14 cellular contexts compared by ENCODE assay signal in the genomic region with DNA sequence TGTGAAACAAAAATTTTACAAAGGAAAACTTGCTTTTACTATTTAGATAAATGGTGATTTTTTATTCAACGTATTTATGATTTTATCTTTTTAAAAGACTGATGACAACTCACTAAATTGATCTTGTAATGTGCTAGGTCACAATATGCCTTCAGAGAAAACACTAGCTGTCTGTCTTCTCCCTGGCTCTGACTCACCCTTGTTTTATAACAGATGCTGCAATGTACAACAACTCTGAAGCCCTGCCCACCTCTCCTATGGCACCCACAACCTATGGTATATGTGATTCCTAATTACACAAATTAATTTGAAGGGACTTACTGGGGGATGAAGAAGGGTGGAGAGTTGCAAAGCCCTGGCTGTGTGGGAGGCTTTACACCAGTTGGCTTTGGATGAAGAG. TPM values are rescaled to one million over a fixed set of nuclear protein-coding genes. Genes with fewer than 3 reads are reported as not detected.
DNase-seq lines count a peak whose midpoint lies in the region; ATAC-seq and TF ChIP-seq lines count a peak whose summit lies in the region.
"Had no signal": no experiment of that assay in that cellular context is flagged by ENCODE, and none has a peak within 500 bp of the region (broad histone marks: within the 10 kb centered on the region; RNA-seq: fewer than 3 reads in every experiment).

No MANE protein-coding gene starts in this region.

- H3K79me2 ChIP-seq in GM23248 (ENCODE audit: insufficient read depth) (peaks cover 52% of the 10 kb centered on the region), mammary epithelial cell (ENCODE audit: insufficient read depth, low read length) (no peaks in the 10 kb centered on the region)

- dilution Hi-C loops in mammary epithelial cell (cut with HindIII; ENCODE audit: low sequenced_read_pairs), result no loop called here

- TF ChIP-seq CTCF in RWPE2 (IDR thresholded peaks at IDR 0.05; ENCODE audit: poor library complexity, severe bottlenecking) (no peak), mammary epithelial cell (conservative IDR thresholded peaks at IDR 0.05 in 1 of 2, IDR thresholded peaks at IDR 0.05 in 1 of 2; ENCODE audit: extremely low read depth in 1 of 2, insufficient read depth in 1 of 2, low read depth in 1 of 2, low read length in 2 of 2) (no peak), neural crest cell (conservative IDR thresholded peaks at IDR 0.05) (no peak)

- H3K9me2 ChIP-seq in GM23248 (ENCODE audit: insufficient read depth), result no peaks in the 10 kb centered on the region

- peaks cover 8% of the 10 kb centered on the region; the same call in 1 of the 2 replicates for H3F3A ChIP-seq in GM23248 (ENCODE audit: insufficient read depth)

- H3K36me3 Mint-ChIP-seq in neural crest cell (ENCODE audit: low read depth), result no peaks in the 10 kb centered on the region
- H3K36me3 Mint-ChIP-seq: CD4-positive, CD25-positive, alpha-beta regulatory T cell had no signal

- CTCF ChIA-PET in mammary epithelial cell (lab: Charles Lee; ENCODE audit: low non-redundant PET), result no interaction called here

- peak; percentile 21 for DNase-seq in GM23248
- DNase-seq in RWPE2 (ENCODE audit: low spot score), result no peak
- DNase-seq in mammary epithelial cell, result peak; percentile 29
- no peak for DNase-seq in neural crest cell (ENCODE audit: low read depth, low spot score)
- no peak for DNase-seq in SHP77 treated with DMSO at 0.1 percent for 48 hours (lab: John Stamatoyannopoulos, UW)
- DNase-seq in sciatic nerve (ENCODE audit: low spot score), result no peak
- DNase-seq: ACHN; Calu3; CD4-positive, CD25-positive, alpha-beta regulatory T cell; DMS 273 treated with DMSO at 0.1 percent for 48 hours; HCEC 1CT had no signal

- no TSS peak for BruUV-seq in mammary epithelial cell (replicated peaks; lab: Mats Ljungman, UMichigan)

- no peaks in the 10 kb centered on the region for H3K4me1 Mint-ChIP-seq in neural crest cell
- H3K4me1 Mint-ChIP-seq: CD4-positive, CD25-positive, alpha-beta regulatory T cell; IgD-negative memory B cell had no signal

- H3K9me3 ChIP-seq in GM23248 (ENCODE audit: low read depth) (no peaks in the 10 kb centered on the region), RWPE2 (ENCODE audit: severe bottlenecking) (no peaks in the 10 kb centered on the region), mammary epithelial cell (replicated peaks; ENCODE audit: insufficient read depth, low read length) (no peaks in the 10 kb centered on the region)
- H3K9me3 ChIP-seq: BLaER1 treated with 17β-estradiol and CSF1 and Interleukin-3, amounts not matched to agents 10 nM and 100 nM had no signal

- H3K27me3 ChIP-seq in GM23248 (replicated peaks; ENCODE audit: insufficient read depth), result no peaks in the 10 kb centered on the region
- no peaks in the 10 kb centered on the region for H3K27me3 ChIP-seq in RWPE2 (ENCODE audit: insufficient read depth, poor library complexity, severe bottlenecking)
- no peaks in the 10 kb centered on the region for H3K27me3 ChIP-seq in mammary epithelial cell (ENCODE audit: insufficient read depth, low read length)
- H3K27me3 ChIP-seq: BLaER1 treated with 17β-estradiol and CSF1 and Interleukin-3, amounts not matched to agents 10 nM and 100 nM had no signal

- H3K4me2 ChIP-seq in GM23248 (ENCODE audit: unreplicated experiment), result no peak overlapping the region
- no peak overlapping the region for H3K4me2 ChIP-seq in mammary epithelial cell (ENCODE audit: insufficient read depth, low read depth, low read length)
- H3K4me2 ChIP-seq: BLaER1 treated with 17β-estradiol and CSF1 and Interleukin-3, amounts not matched to agents 10 nM and 100 nM had no signal

- peak overlapping the region; percentile 65 for H3K27ac Mint-ChIP-seq in neural crest cell (ENCODE audit: unreplicated experiment)
- H3K27ac Mint-ChIP-seq: CD4-positive, CD25-positive, alpha-beta regulatory T cell had no signal

- WGBS in GM23248 (ENCODE audit: low coverage in 1 of 2, low lambda C conversion rate in 2 of 2, missing lambda C conversion rate in 2 of 2), 2 experiments, result 95 to 96% methylated on average over 1 of the region's 1 CpG
- 88% methylated on average over 1 of the region's 1 CpG for WGBS in mammary epithelial cell (ENCODE audit: low coverage, missing lambda C conversion rate)

- no peaks in the 10 kb centered on the region for H4K20me1 ChIP-seq in GM23248 (ENCODE audit: insufficient read depth)
- H4K20me1 ChIP-seq in mammary epithelial cell (ENCODE audit: insufficient read depth, low read length), result no peaks in the 10 kb centered on the region
- H4K20me1 ChIP-seq: BLaER1 treated with 17β-estradiol and CSF1 and Interleukin-3, amounts not matched to agents 10 nM and 100 nM had no signal

- no peak overlapping the region for H3K9ac ChIP-seq in GM23248
- H3K9ac ChIP-seq in mammary epithelial cell (ENCODE audit: insufficient read depth, low read length), result no peak overlapping the region
- H3K9ac ChIP-seq: BLaER1 treated with 17β-estradiol and CSF1 and Interleukin-3, amounts not matched to agents 10 nM and 100 nM had no signal

- in situ Hi-C loops in GM23248 (cut with MboI), result loop anchor here (10.0 kb wide), 1 partner anchor 151 kb away; no protein-coding TSS in a partner anchor
- in situ Hi-C loops in mammary epithelial cell (cut with MboI; ENCODE audit: low sequenced_read_pairs in 2 of 2), result no loop called here

- H3K36me3 ChIP-seq in GM23248 (ENCODE audit: low read depth) (peaks cover 83% of the 10 kb centered on the region), RWPE2 (ENCODE audit: low read depth) (no peaks in the 10 kb centered on the region), mammary epithelial cell (ENCODE audit: insufficient read depth, low read length) (no peaks in the 10 kb centered on the region)
- H3K36me3 ChIP-seq: BLaER1 treated with 17β-estradiol and CSF1 and Interleukin-3, amounts not matched to agents 10 nM and 100 nM had no signal

- H3K9me3 Mint-ChIP-seq in neural crest cell, result no peaks in the 10 kb centered on the region
- H3K9me3 Mint-ChIP-seq: CD4-positive, CD25-positive, alpha-beta regulatory T cell; IgD-negative memory B cell had no signal

- no peak overlapping the region for H3K4me3 Mint-ChIP-seq in neural crest cell
- H3K4me3 Mint-ChIP-seq: CD4-positive, CD25-positive, alpha-beta regulatory T cell; IgD-negative memory B cell had no signal

- H3K27ac ChIP-seq in GM23248 (no peak overlapping the region), RWPE2 (ENCODE audit: poor library complexity, severe bottlenecking) (no peak overlapping the region), mammary epithelial cell (ENCODE audit: insufficient read depth, low read depth, low read length) (no peak overlapping the region)
- H3K27ac ChIP-seq: BLaER1 treated with 17β-estradiol and CSF1 and Interleukin-3, amounts not matched to agents 10 nM and 100 nM had no signal

- H3K4me3 ChIP-seq in GM23248 (no peak overlapping the region), RWPE2 (ENCODE audit: severe bottlenecking) (no peak overlapping the region), mammary epithelial cell (replicated peaks in 1 of 3; ENCODE audit: insufficient read depth in 1 of 3, low read depth in 2 of 3, low read length in 3 of 3) (no peak overlapping the region)
- H3K4me3 ChIP-seq: BLaER1 treated with 17β-estradiol and CSF1 and Interleukin-3, amounts not matched to agents 10 nM and 100 nM had no signal

- ATAC-seq in RWPE2 (ENCODE audit: low read depth), result peak; percentile 36; the same call in 1 of the 3 replicates
- ATAC-seq in HG03439 (IDR thresholded peaks at IDR 0.05; ENCODE audit: unreplicated experiment), result no peak
- no peak for ATAC-seq in sciatic nerve

- intact Hi-C loops in mammary epithelial cell (cut with micrococcal nuclease), result loop anchor here (5.0 kb wide), 1 partner anchor 43 kb away; no protein-coding TSS in a partner anchor
- intact Hi-C loops in sciatic nerve (cut with DNase I), result no loop called here

- H3K4me1 ChIP-seq in GM23248 (ENCODE audit: insufficient read depth) (no peaks in the 10 kb centered on the region), RWPE2 (ENCODE audit: insufficient read depth, poor library complexity, severe bottlenecking) (no peaks in the 10 kb centered on the region), mammary epithelial cell (ENCODE audit: insufficient read depth, low read length) (no peaks in the 10 kb centered on the region)
- H3K4me1 ChIP-seq: BLaER1 treated with 17β-estradiol and CSF1 and Interleukin-3, amounts not matched to agents 10 nM and 100 nM had no signal

- no peaks in the 10 kb centered on the region for H3K27me3 Mint-ChIP-seq in neural crest cell (ENCODE audit: low read depth)
- H3K27me3 Mint-ChIP-seq: IgD-negative memory B cell had no signal

- no peak overlapping the region for H2AFZ ChIP-seq in GM23248
- no peak overlapping the region for H2AFZ ChIP-seq in mammary epithelial cell (ENCODE audit: low read depth, low read length)

RNA-seq across cellular contexts. Expression of a gene that starts 24.7 kb away (rescaled TPM):
- total RNA-seq in GM23248 (2014; rRNA removed; shearing (Covaris generic)), result 5.5 and 7.7 TPM in 2 replicates
- 4.0 and 4.6 TPM in 2 replicates for polyA plus RNA-seq in GM23248 (2016; fragmentation: Nextera tagmentation; extraction: Ambion mirVana)
- 10 to 100 TPM; 17.7 to 29.0 TPM for total RNA-seq in mammary epithelial cell
- polyA plus RNA-seq in mammary epithelial cell, result 43.5 TPM
- polyA minus RNA-seq in mammary epithelial cell, result 78.1 TPM
- 60.1 and 62.7 TPM in 2 replicates for total RNA-seq in neural crest cell
- total RNA-seq in sciatic nerve, result 26.3 TPM

Comparison
In these comparisons a context has a peak if more than half of its experiments do, and no peak if none do; other contexts are left out.
1. DNase-seq: peak in GM23248 (single experiment) and mammary epithelial cell (single experiment); none in RWPE2 (single experiment), neural crest cell (single experiment), SHP77 treated with DMSO at 0.1 percent for 48 hours (single experiment) and sciatic nerve (single experiment).